ENCODE assay signal across 8 cellular contexts in the genomic region with DNA sequence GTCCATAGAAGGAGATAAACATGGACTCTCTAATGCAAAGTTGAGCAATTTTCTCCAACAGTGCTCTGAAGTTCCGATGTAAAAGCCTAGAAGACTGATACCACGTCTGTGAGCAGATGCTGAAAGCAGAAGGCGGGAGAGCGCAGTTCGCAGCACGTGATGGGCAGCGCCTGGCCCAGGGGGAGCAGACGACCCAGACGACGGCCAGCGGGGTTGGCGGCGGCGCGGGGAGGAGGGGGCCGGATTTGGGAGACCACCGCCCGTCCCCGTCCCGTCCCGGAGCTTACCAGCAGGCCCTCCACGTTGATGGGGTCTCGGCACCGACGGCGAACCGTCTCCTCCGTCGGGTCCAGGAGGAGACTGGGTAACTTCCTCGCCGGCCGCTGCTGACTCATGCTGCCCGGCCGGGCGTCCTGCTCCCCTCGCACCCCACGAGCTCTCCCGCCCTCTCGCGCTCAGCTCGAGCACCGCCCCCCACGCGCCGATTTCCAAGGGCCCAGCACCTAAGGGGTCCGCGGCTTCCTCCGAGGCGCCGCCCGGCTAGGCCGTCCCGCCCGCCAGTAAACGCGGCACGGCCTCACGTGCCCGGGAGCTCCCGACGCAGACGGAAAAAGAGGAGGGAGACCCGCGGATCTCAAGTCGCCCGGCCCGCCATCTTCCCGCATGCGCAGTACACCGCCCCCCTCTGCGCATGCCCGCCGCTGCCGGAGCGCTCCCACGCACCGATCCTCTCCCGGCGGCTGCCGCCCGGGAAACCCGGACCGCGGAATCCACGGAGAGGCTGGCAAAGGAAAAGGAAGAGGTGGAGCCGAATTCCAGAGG. TPM values are rescaled to one million over a fixed set of nuclear protein-coding genes. Genes with fewer than 3 reads are reported as not detected.
DNase-seq lines count a peak whose midpoint lies in the region; ATAC-seq and TF ChIP-seq lines count a peak whose summit lies in the region.

A gene with protein sequence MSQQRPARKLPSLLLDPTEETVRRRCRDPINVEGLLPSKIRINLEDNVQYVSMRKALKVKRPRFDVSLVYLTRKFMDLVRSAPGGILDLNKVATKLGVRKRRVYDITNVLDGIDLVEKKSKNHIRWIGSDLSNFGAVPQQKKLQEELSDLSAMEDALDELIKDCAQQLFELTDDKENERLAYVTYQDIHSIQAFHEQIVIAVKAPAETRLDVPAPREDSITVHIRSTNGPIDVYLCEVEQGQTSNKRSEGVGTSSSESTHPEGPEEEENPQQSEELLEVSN (minus strand): TSS at position 677 of the 822 bp plus-strand sequence. CDS start 282 bp downstream, at position 395.

- H3K27ac ChIP-seq in KOPT-K1 (ENCODE audit: low read depth, low read length, poor library complexity, severe bottlenecking) = peak within 1 kb of the TSS; percentile 57
- H3K27ac ChIP-seq in Peyer's patch = peak within 1 kb of the TSS; percentile 84 to 89 (median 88)
- H3K27ac ChIP-seq in muscle layer of colon (ENCODE audit: low read depth, low read length) = peak within 1 kb of the TSS; percentile 50

- H3K27me3 ChIP-seq in Peyer's patch = no peaks in the 10 kb centered on the region
- H3K27me3 ChIP-seq in muscle layer of colon (ENCODE audit: control insufficient read depth in 1 of 2, insufficient read depth in 2 of 2, low read length in 2 of 2) = no peaks in the 10 kb centered on the region

- H3K4me3 Mint-ChIP-seq in activated T-cell treated with anti-CD3 and anti-CD28 coated beads, Interleukin-2, amount 50 U/mL, for 4 hours = peak within 1 kb of the TSS; percentile 91

- no peaks in the 10 kb centered on the region for H3K9me3 Mint-ChIP-seq in activated T-cell treated with anti-CD3 and anti-CD28 coated beads, Interleukin-2, amount 50 U/mL, for 4 hours

- DNase-seq in DMS114 treated with DMSO at 0.1 percent for 48 hours (lab: John Stamatoyannopoulos, UW; ENCODE audit: unreplicated experiment) = peak; percentile 83
- peak; percentile 79 to 95 (median 94) for DNase-seq in Peyer's patch
- DNase-seq in activated T-cell treated with anti-CD3 and anti-CD28 coated beads, Interleukin-2, amount 50 U/mL, for 4 hours = peak; percentile 80
- DNase-seq in erythroblast (lab: John Stamatoyannopoulos, UW) = peak; percentile 88 to 91
- peak; percentile 71 to 76 for DNase-seq in stimulated activated CD8-positive, alpha-beta memory T cell treated with anti-CD3 and anti-CD28 coated beads, Interleukin-7, amount 100 ng/mL, for 1 hour (ENCODE audit: low read depth in 2 of 2)

- H3K9me3 ChIP-seq in KOPT-K1 (ENCODE audit: insufficient read depth, low read length, poor library complexity, severe bottlenecking) = no peaks in the 10 kb centered on the region
- no peaks in the 10 kb centered on the region for H3K9me3 ChIP-seq in Peyer's patch
- no peaks in the 10 kb centered on the region for H3K9me3 ChIP-seq in muscle layer of colon (ENCODE audit: low read length)

- peak in 2 of 6 experiments; percentile 20 to 26 for TF ChIP-seq CTCF in Peyer's patch (IDR thresholded peaks at IDR 0.05)

- no peaks in the 10 kb centered on the region for H3K27me3 Mint-ChIP-seq in activated T-cell treated with anti-CD3 and anti-CD28 coated beads, Interleukin-2, amount 50 U/mL, for 4 hours (ENCODE audit: low read depth)

- TF ChIP-seq POLR2A in Peyer's patch (IDR thresholded peaks at IDR 0.05) (peak; percentile 52 to 77), erythroblast (IDR thresholded peaks at IDR 0.05; ENCODE audit: low read length) (peak; percentile 57)

- ATAC-seq in GM21717 (IDR thresholded peaks at IDR 0.05; ENCODE audit: unreplicated experiment) = peak; percentile 55
- ATAC-seq in activated T-cell treated with anti-CD3 and anti-CD28 coated beads, Interleukin-2, amount 50 U/mL, for 4 hours = peak; percentile 74 to 80

- peaks cover 37% of the 10 kb centered on the region for H3K4me1 Mint-ChIP-seq in activated T-cell treated with anti-CD3 and anti-CD28 coated beads, Interleukin-2, amount 50 U/mL, for 4 hours (ENCODE audit: low read depth)

- peaks cover 4% of the 10 kb centered on the region for H3K36me3 Mint-ChIP-seq in activated T-cell treated with anti-CD3 and anti-CD28 coated beads, Interleukin-2, amount 50 U/mL, for 4 hours (ENCODE audit: insufficient read depth)

- H3K4me1 ChIP-seq in Peyer's patch = peaks cover 0 to 25% (median 8%) of the 10 kb centered on the region in 4 donors
- H3K4me1 ChIP-seq in muscle layer of colon (ENCODE audit: insufficient read depth, low read length) = peaks cover 38% of the 10 kb centered on the region

- H3K4me3 ChIP-seq in Peyer's patch (peak within 1 kb of the TSS; percentile 64 to 77 (median 66)), muscle layer of colon (ENCODE audit: low read depth in 1 of 2, low read length in 2 of 2) (peak within 1 kb of the TSS; percentile 39 to 72)

- peak within 1 kb of the TSS; percentile 56 for H3K9ac ChIP-seq in muscle layer of colon (ENCODE audit: low read length)

- H3K36me3 ChIP-seq in KOPT-K1 (ENCODE audit: insufficient read depth, low read length) (peaks cover 23% of the 10 kb centered on the region), Peyer's patch (no peaks in the 10 kb centered on the region), muscle layer of colon (ENCODE audit: insufficient read depth, low read length) (peaks cover 5% of the 10 kb centered on the region)

RNA-seq across cellular contexts. Expression of the gene that starts here (rescaled TPM):
- 10 to 100 TPM in 1 of 4 donors, 1 to 10 TPM in 3; 6.3 to 10.2 (median 6.8) TPM for total RNA-seq in Peyer's patch
- total RNA-seq in activated T-cell treated with anti-CD3 and anti-CD28 coated beads, Interleukin-2, amount 50 U/mL, for 4 hours = 10 to 100 TPM; 21.8 to 23.7 (median 23.2) TPM

Comparison
In these comparisons a context has a peak if more than half of its experiments do, and no peak if none do; other contexts are left out.
1. Peak in every context shown above with its lines: DNase-seq, ATAC-seq, H3K4me3 ChIP-seq and H3K27ac ChIP-seq.